In genomic region chrX:57136589-57136988, GRCh38 we compare ENCODE assay signal across 1 cellular context. TPM values are rescaled to one million over a fixed set of nuclear protein-coding genes. Genes with fewer than 3 reads are reported as not detected.
"Had no signal": no experiment of that assay in that cellular context is flagged by ENCODE, and none has a peak within 500 bp of the region (broad histone marks: within the 10 kb centered on the region; RNA-seq: fewer than 3 reads in every experiment).

No MANE protein-coding gene starts in this region.

RNA-seq across cellular contexts. Expression of gene SPIN2A, which starts 0.6 kb away (rescaled TPM):
- polyA plus RNA-seq: naive thymus-derived CD8-positive, alpha-beta T cell had no signal
